Comparison of ENCODE assay signal across 1 cellular context in the genomic region with DNA sequence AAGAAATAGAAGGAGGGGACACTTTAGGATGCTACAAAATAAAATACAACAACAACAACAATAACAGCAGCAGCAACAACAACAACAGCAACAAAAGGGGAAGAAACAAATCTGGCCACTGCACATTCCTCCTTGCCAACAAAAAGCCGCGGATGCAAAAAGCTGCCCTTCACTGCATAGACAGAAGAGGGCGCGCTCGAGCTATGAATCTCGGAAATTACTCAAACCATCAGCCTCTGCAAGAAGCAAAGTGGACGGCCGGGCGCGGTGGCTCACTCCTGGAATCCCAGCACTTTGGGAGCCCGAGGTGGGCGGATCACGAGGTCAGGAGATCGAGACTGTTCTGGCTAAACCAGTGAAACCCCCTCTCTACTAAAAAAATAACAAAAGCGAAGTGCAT.
TF ChIP-seq lines count a peak whose summit lies in the region.

No MANE protein-coding gene starts in this region.

TF ChIP-seq in HepG2, 621 proteins besides CTCF, POLR2A, EP300 and RAD21 (continued from another document):
- TF ChIP-seq, protein P1, sequence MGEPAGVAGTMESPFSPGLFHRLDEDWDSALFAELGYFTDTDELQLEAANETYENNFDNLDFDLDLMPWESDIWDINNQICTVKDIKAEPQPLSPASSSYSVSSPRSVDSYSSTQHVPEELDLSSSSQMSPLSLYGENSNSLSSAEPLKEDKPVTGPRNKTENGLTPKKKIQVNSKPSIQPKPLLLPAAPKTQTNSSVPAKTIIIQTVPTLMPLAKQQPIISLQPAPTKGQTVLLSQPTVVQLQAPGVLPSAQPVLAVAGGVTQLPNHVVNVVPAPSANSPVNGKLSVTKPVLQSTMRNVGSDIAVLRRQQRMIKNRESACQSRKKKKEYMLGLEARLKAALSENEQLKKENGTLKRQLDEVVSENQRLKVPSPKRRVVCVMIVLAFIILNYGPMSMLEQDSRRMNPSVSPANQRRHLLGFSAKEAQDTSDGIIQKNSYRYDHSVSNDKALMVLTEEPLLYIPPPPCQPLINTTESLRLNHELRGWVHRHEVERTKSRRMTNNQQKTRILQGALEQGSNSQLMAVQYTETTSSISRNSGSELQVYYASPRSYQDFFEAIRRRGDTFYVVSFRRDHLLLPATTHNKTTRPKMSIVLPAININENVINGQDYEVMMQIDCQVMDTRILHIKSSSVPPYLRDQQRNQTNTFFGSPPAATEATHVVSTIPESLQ (CRISPR knock-in tag; conservative IDR thresholded peaks at IDR 0.05): 0 out of 2 replicates have a peak, but pooled peaks have one; percentile 51
- peak; percentile 57 for TF ChIP-seq ZNF143 (CRISPR knock-in tag; IDR thresholded peaks at IDR 0.05)
- TF ChIP-seq BRCA1 (CRISPR knock-in tag; IDR thresholded peaks at IDR 0.05): peak; percentile 90
- peak; percentile 76 for TF ChIP-seq KDM4B (CRISPR knock-in tag; IDR thresholded peaks at IDR 0.05)
- TF ChIP-seq HMG20B (CRISPR knock-in tag; conservative IDR thresholded peaks at IDR 0.05): peak; percentile 88
- TF ChIP-seq RFXANK (CRISPR knock-in tag; IDR thresholded peaks at IDR 0.05): peak; percentile 74; the same call in 1 of the 2 replicates
- peak; percentile 83 for TF ChIP-seq CEBPG (CRISPR knock-in tag; IDR thresholded peaks at IDR 0.05)
- TF ChIP-seq ZSCAN12 (CRISPR knock-in tag; IDR thresholded peaks at IDR 0.05): peak; percentile 73; the same call in 1 of the 2 replicates
- peak; percentile 82 for TF ChIP-seq ZBTB7B (CRISPR knock-in tag; IDR thresholded peaks at IDR 0.05)
- TF ChIP-seq, protein P2, sequence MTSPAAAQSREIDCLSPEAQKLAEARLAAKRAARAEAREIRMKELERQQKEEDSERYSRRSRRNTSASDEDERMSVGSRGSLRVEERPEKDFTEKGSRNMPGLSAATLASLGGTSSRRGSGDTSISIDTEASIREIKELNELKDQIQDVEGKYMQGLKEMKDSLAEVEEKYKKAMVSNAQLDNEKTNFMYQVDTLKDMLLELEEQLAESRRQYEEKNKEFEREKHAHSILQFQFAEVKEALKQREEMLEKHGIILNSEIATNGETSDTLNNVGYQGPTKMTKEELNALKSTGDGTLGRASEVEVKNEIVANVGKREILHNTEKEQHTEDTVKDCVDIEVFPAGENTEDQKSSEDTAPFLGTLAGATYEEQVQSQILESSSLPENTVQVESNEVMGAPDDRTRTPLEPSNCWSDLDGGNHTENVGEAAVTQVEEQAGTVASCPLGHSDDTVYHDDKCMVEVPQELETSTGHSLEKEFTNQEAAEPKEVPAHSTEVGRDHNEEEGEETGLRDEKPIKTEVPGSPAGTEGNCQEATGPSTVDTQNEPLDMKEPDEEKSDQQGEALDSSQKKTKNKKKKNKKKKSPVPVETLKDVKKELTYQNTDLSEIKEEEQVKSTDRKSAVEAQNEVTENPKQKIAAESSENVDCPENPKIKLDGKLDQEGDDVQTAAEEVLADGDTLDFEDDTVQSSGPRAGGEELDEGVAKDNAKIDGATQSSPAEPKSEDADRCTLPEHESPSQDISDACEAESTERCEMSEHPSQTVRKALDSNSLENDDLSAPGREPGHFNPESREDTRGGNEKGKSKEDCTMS (CRISPR knock-in tag; conservative IDR thresholded peaks at IDR 0.05): 0 out of 2 replicates have a peak, but pooled peaks have one; percentile 77
- TF ChIP-seq, protein P3, sequence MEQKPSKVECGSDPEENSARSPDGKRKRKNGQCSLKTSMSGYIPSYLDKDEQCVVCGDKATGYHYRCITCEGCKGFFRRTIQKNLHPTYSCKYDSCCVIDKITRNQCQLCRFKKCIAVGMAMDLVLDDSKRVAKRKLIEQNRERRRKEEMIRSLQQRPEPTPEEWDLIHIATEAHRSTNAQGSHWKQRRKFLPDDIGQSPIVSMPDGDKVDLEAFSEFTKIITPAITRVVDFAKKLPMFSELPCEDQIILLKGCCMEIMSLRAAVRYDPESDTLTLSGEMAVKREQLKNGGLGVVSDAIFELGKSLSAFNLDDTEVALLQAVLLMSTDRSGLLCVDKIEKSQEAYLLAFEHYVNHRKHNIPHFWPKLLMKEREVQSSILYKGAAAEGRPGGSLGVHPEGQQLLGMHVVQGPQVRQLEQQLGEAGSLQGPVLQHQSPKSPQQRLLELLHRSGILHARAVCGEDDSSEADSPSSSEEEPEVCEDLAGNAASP (CRISPR knock-in tag; IDR thresholded peaks at IDR 0.05; ENCODE audit: borderline replicate concordance): 0 out of 2 replicates have a peak, but pooled peaks have one; percentile 59
- TF ChIP-seq ZBTB21 (CRISPR knock-in tag; IDR thresholded peaks at IDR 0.05): peak; percentile 49; the same call in 1 of the 2 replicates
- TF ChIP-seq KLF11 (CRISPR knock-in tag; IDR thresholded peaks at IDR 0.05): peak; percentile 93
- peak; percentile 76; the same call in 1 of the 2 replicates for TF ChIP-seq YEATS2 (CRISPR knock-in tag; IDR thresholded peaks at IDR 0.05; ENCODE audit: borderline replicate concordance)
- TF ChIP-seq MIXL1 (CRISPR knock-in tag; IDR thresholded peaks at IDR 0.05): peak; percentile 96
- 0 out of 2 replicates have a peak, but pooled peaks have one; percentile 25 for TF ChIP-seq MYC (CRISPR knock-in tag; IDR thresholded peaks at IDR 0.05; ENCODE audit: borderline replicate concordance)
- TF ChIP-seq, protein P4, sequence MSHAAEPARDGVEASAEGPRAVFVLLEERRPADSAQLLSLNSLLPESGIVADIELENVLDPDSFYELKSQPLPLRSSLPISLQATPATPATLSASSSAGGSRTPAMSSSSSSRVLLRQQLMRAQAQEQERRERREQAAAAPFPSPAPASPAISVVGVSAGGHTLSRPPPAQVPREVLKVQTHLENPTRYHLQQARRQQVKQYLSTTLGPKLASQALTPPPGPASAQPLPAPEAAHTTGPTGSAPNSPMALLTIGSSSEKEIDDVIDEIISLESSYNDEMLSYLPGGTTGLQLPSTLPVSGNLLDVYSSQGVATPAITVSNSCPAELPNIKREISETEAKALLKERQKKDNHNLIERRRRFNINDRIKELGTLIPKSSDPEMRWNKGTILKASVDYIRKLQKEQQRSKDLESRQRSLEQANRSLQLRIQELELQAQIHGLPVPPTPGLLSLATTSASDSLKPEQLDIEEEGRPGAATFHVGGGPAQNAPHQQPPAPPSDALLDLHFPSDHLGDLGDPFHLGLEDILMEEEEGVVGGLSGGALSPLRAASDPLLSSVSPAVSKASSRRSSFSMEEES (CRISPR knock-in tag; IDR thresholded peaks at IDR 0.05): peak; percentile 82
